8 cellular contexts compared by ENCODE assay signal in genomic region chr7:101077303-101078086, GRCh38. TPM values are rescaled to one million over a fixed set of nuclear protein-coding genes. Genes with fewer than 3 reads are reported as not detected.
DNase-seq lines count a peak whose midpoint lies in the region; ATAC-seq and TF ChIP-seq lines count a peak whose summit lies in the region.

No MANE protein-coding gene starts in this region.

- H3K79me2 ChIP-seq in smooth muscle cell (ENCODE audit: low read depth) = no peaks in the 10 kb centered on the region

- H2AFZ ChIP-seq in smooth muscle cell (ENCODE audit: low read depth) = no peak overlapping the region

- ATAC-seq in HG02642 (IDR thresholded peaks at IDR 0.05; ENCODE audit: poor library complexity, unreplicated experiment) (peak; percentile 91), HG03469 (IDR thresholded peaks at IDR 0.05; ENCODE audit: unreplicated experiment) (no peak)

- H4K20me1 ChIP-seq in smooth muscle cell (ENCODE audit: low read depth) = no peaks in the 10 kb centered on the region

- no peak overlapping the region for H3K4me2 ChIP-seq in smooth muscle cell

- no peaks in the 10 kb centered on the region for H3K4me1 ChIP-seq in smooth muscle cell (ENCODE audit: low read depth)

- H3K9me3 ChIP-seq in smooth muscle cell (replicated peaks; ENCODE audit: low read depth) = no peaks in the 10 kb centered on the region

- 35% methylated on average over 10 of the region's 13 CpGs for WGBS in smooth muscle cell (ENCODE audit: low lambda C conversion rate)

- H3F3A ChIP-seq in smooth muscle cell (ENCODE audit: low read depth) = no peaks in the 10 kb centered on the region

- H3K27ac ChIP-seq in smooth muscle cell (ENCODE audit: low read depth) = no peak overlapping the region

- peak; percentile 90 for DNase-seq in GM03348 (ENCODE audit: low spot score)
- DNase-seq in NCI-H1930 (lab: John Stamatoyannopoulos, UW) = peak; percentile 24 to 70
- DNase-seq in T-helper 1 cell = peak; percentile 59 to 78 (median 68)
- peak; percentile 53 for DNase-seq in amniotic epithelial cell (ENCODE audit: low read depth)
- DNase-seq in hippocampal formation (lab: John Stamatoyannopoulos, UW) = peak; percentile 44 to 56
- peak; percentile 49 for DNase-seq in smooth muscle cell (lab: John Stamatoyannopoulos, UW; ENCODE audit: unreplicated experiment)

- no peak overlapping the region for H3K4me3 ChIP-seq in smooth muscle cell

- no peak overlapping the region for H3K9ac ChIP-seq in smooth muscle cell (ENCODE audit: low read depth)

- TF ChIP-seq CTCF in smooth muscle cell (IDR thresholded peaks at IDR 0.05; ENCODE audit: borderline replicate concordance, insufficient read depth, poor library complexity, severe bottlenecking) = peak; percentile 90

- no peaks in the 10 kb centered on the region for H3K27me3 ChIP-seq in smooth muscle cell (ENCODE audit: low read depth)

- no peaks in the 10 kb centered on the region for H3K36me3 ChIP-seq in smooth muscle cell (ENCODE audit: low read depth)

RNA-seq across cellular contexts. Expression of gene TRIM56, which starts 7.8 kb away (rescaled TPM):
- 2.5 and 5.4 TPM in 2 replicates for total RNA-seq in smooth muscle cell
- polyA plus RNA-seq in smooth muscle cell = 11.0 and 11.2 TPM in 2 replicates

RNA-seq across cellular contexts. Expression of gene SERPINE1, which starts 49.4 kb away (rescaled TPM):
- total RNA-seq in smooth muscle cell = 387 and 435 TPM in 2 replicates
- polyA plus RNA-seq in smooth muscle cell = 460 and 495 TPM in 2 replicates

RNA-seq across cellular contexts. Expression of gene MUC17, which starts 57.6 kb away (rescaled TPM):
- total RNA-seq in smooth muscle cell = 0.13 TPM in 1 of 2 replicates, not detected in the other
- polyA plus RNA-seq in smooth muscle cell = 0.06 TPM in 1 of 2 replicates, not detected in the other
